Comparison of ENCODE assay signal across 9 cellular contexts in genomic region chr13:39656325-39656677, GRCh38. TPM values are rescaled to one million over a fixed set of nuclear protein-coding genes. Genes with fewer than 3 reads are reported as not detected.
DNase-seq lines count a peak whose midpoint lies in the region; ATAC-seq and TF ChIP-seq lines count a peak whose summit lies in the region.
"Had no signal": no experiment of that assay in that cellular context is flagged by ENCODE, and none has a peak within 500 bp of the region (broad histone marks: within the 10 kb centered on the region; RNA-seq: fewer than 3 reads in every experiment).

No MANE protein-coding gene starts in this region.

- no peak for TF ChIP-seq CTCF in natural killer cell (IDR thresholded peaks at IDR 0.05)

- H3K4me3 ChIP-seq in ACC112 (ENCODE audit: low read depth, low read length), result peak overlapping the region; percentile 83
- peak overlapping the region; percentile 91 for H3K4me3 ChIP-seq in MG63

- ATAC-seq in GM19395 (IDR thresholded peaks at IDR 0.05; ENCODE audit: unreplicated experiment) (peak; percentile 18), natural killer cell (no peak), HG03469 (IDR thresholded peaks at IDR 0.05; ENCODE audit: unreplicated experiment) (no peak)

- peaks cover 4 to 16% of the 10 kb centered on the region in 2 donors for H3K27me3 Mint-ChIP-seq in natural killer cell (ENCODE audit: low read depth in 2 of 2)

- intact Hi-C loops in natural killer cell (cut with micrococcal nuclease), result loop anchor here (10.0 kb wide), 1 partner anchor 622 kb away; the partner anchor contains the start of genes NHLRC3 and PROSER1

- peak overlapping the region; percentile 72 for H2AFZ ChIP-seq in ACC112 (ENCODE audit: low read length, unreplicated experiment)

- peaks cover 3% of the 10 kb centered on the region in 2 donors for H3K9me3 Mint-ChIP-seq in natural killer cell

- peaks cover 8% of the 10 kb centered on the region for H3K36me3 Mint-ChIP-seq in natural killer cell

- H3K27ac Mint-ChIP-seq in natural killer cell, result peak overlapping the region; percentile 95 to 97

- H3K27ac ChIP-seq in ACC112 (ENCODE audit: low read depth, low read length), result no peak overlapping the region

- no peaks in the 10 kb centered on the region for H3K4me1 ChIP-seq in ACC112 (ENCODE audit: control insufficient read depth, insufficient read depth, low read length, unreplicated experiment)

- peaks cover 28 to 34% of the 10 kb centered on the region in 2 donors for H3K4me1 Mint-ChIP-seq in natural killer cell

- H3K27me3 ChIP-seq in ACC112 (ENCODE audit: insufficient read depth, low read length) (no peaks in the 10 kb centered on the region), MG63 (no peaks in the 10 kb centered on the region)

- H3K9me3 ChIP-seq in MG63, result no peaks in the 10 kb centered on the region

- DNase-seq in MG63 (no peak), dermis blood vessel endothelial cell (peak; percentile 15), natural killer cell (no peak), SKM-1 treated with dmso at 0.1 percent for 144 hours (lab: John Stamatoyannopoulos, UW; ENCODE audit: unreplicated experiment) (no peak), COLO668 (lab: John Stamatoyannopoulos, UW; ENCODE audit: unreplicated experiment) (no peak)
- DNase-seq: left cardiac atrium had no signal

- H3K79me2 ChIP-seq in ACC112 (ENCODE audit: control insufficient read depth, insufficient read depth, low read length, unreplicated experiment), result peaks cover 15% of the 10 kb centered on the region

- H3K4me3 Mint-ChIP-seq in natural killer cell, result peak overlapping the region; percentile 98

- H3K36me3 ChIP-seq in ACC112 (ENCODE audit: insufficient read depth, low read length) (peaks cover 3% of the 10 kb centered on the region; the same call in 1 of the 2 replicates), MG63 (peaks cover 7% of the 10 kb centered on the region)

RNA-seq across cellular contexts. Expression of gene COG6, which starts 0.8 kb away (rescaled TPM):
- 19.9 and 21.4 TPM in 2 replicates for total RNA-seq in MG63 (2014; rRNA removed; shearing (Covaris generic); ENCODE audit: low replicate concordance)
- total RNA-seq in dermis blood vessel endothelial cell, result 22.3 and 25.0 TPM in 2 replicates
- 10 to 100 TPM; 30.2 to 36.0 (median 32.3) TPM for total RNA-seq in natural killer cell

RNA-seq across cellular contexts. Expression of gene LHFPL6, which starts 53.3 kb away (rescaled TPM):
- 71.5 and 77.5 TPM in 2 replicates for total RNA-seq in MG63 (2014; rRNA removed; shearing (Covaris generic); ENCODE audit: low replicate concordance)
- total RNA-seq in dermis blood vessel endothelial cell (62.8 and 67.4 TPM in 2 replicates), natural killer cell (not detected)

Comparison
In these comparisons a context has a peak if more than half of its experiments do, and no peak if none do; other contexts are left out.
1. RNA of gene LHFPL6, which starts 53.3 kb away (total RNA-seq): 71.5 to 77.5 TPM in MG63 and 62.8 to 67.4 TPM in dermis blood vessel endothelial cell; not detected in natural killer cell; every median in the first group is over 10 times any median in the second.